Comparison of ENCODE assay signal across 1 cellular context in the genomic region with DNA sequence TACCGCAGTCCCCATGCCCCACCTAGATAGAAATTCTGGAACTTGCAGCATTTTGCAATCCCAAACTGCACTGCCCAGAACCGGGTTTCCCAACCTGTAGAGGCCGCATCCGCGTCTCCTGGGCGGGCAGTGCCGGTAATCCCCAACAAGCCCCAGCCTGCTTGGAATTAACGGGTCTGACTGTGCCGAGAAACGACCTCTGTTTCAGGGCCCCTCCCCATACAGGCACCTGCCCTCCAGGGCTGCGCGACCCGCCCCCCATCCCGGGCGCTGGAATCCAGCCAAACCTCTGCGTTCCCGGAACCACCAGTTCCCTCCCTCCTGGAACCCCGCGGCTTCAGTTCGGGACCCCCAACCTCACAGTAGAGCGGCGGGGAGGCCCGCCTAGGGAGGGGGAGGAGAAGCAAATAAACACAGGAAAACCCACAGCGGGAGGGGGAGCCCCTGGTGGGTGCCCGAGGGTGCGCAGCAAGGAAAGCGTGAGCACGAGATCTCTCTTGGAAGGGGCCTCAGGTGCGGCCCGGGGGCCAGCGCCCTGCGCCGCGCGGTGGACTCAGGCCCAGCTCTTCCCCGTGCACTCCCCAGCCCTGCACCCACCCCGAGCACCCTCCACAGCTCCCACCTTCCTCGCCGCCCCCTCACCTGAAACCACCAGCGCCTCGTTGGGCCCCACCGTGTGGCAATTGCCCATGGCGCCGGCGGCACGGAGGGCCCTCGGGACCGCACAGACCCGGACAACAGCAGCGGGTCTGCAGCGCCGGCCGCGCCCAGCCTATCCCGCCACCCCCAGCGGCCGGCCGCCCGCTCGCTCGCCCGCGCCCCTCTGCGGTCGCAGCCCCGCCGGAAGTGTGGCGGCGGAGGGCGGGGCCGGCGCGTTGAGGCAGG.
A peak's percentile ranks its signal among the peaks of the same experiment; 100 is the strongest.
TF ChIP-seq lines count a peak whose summit lies in the region.

TSS of gene FLOT2 (minus strand) at position 850 of the 885 bp plus-strand sequence. CDS start at position 691, 159 bp downstream.

TF ChIP-seq in K562, 482 proteins besides CTCF, POLR2A, EP300 and RAD21 (continued from another document and continues in another):
- TF ChIP-seq HCFC1 (IDR thresholded peaks at IDR 0.05; ENCODE audit: low read depth, low read length) (peak; percentile 16; the same call in 1 of the 2 replicates), L3MBTL2 (IDR thresholded peaks at IDR 0.05) (peak; percentile 73), ZNF77 (CRISPR knock-in tag; IDR thresholded peaks at IDR 0.05) (no peak; the same call in 1 of the 2 replicates), MECOM (CRISPR knock-in tag; IDR thresholded peaks at IDR 0.05) (no peak), CXXC5 (CRISPR knock-in tag; IDR thresholded peaks at IDR 0.05) (peak; percentile 89), MLLT1 (IDR thresholded peaks at IDR 0.05) (peak; percentile 44 to 65; a peak in 1 of 4 replicates), CC2D1A (IDR thresholded peaks at IDR 0.05) (0 out of 2 replicates have a peak, but pooled peaks have one; percentile 14), SIN3A (IDR thresholded peaks at IDR 0.05; ENCODE audit: borderline replicate concordance in 2 of 2, control insufficient read depth in 1 of 2, low read depth in 2 of 2, low read length in 2 of 2) (peak; percentile 50 to 52; a peak in 2 of 4 replicates), ZNF165 (CRISPR knock-in tag; IDR thresholded peaks at IDR 0.05; ENCODE audit: borderline replicate concordance) (0 out of 2 replicates have a peak, but pooled peaks have one; percentile 24), YBX1 (IDR thresholded peaks at IDR 0.05) (no peak), SMAD1 (IDR thresholded peaks at IDR 0.05; ENCODE audit: low read depth, low read length, partially characterized antibody) (peak; percentile 76), U2AF1 (optimal IDR thresholded peaks at IDR 0.05; ENCODE audit: low read depth, low read length) (no peak), BHLHE40 (IDR thresholded peaks at IDR 0.05; ENCODE audit: low read length) (peak; percentile 66), TOE1 (IDR thresholded peaks at IDR 0.05; ENCODE audit: borderline replicate concordance) (peak; percentile 52), TOE1 (CRISPR knock-in tag; IDR thresholded peaks at IDR 0.05; ENCODE audit: borderline replicate concordance, low read depth) (0 out of 2 replicates have a peak, but pooled peaks have one; percentile 45), CBX3 (IDR thresholded peaks at IDR 0.05; ENCODE audit: borderline replicate concordance in 1 of 2, low read length in 2 of 2) (no peak), PML (IDR thresholded peaks at IDR 0.05; ENCODE audit: low read length) (no peak; the same call in 1 of the 2 replicates), RBM15 (IDR thresholded peaks at IDR 0.05; ENCODE audit: insufficient read depth, low read length) (no peak), GABPA (tag; conservative IDR thresholded peaks at IDR 0.05; ENCODE audit: low read depth) (peak; percentile 90), SMAD4 (CRISPR knock-in tag; conservative IDR thresholded peaks at IDR 0.05) (peak; percentile 92), GATA2 (CRISPR knock-in tag; IDR thresholded peaks at IDR 0.05) (no peak), ZBTB8A (IDR thresholded peaks at IDR 0.05; ENCODE audit: partially characterized antibody) (no peak), FOXA1 (IDR thresholded peaks at IDR 0.05; ENCODE audit: borderline replicate concordance) (no peak), FOXK2 (conservative IDR thresholded peaks at IDR 0.05 in 1 of 2, IDR thresholded peaks at IDR 0.05 in 1 of 2; ENCODE audit: low read depth in 2 of 2) (peak in 1 of 2 experiments; percentile 51; a peak in 1 of 4 replicates), ZNF57 (CRISPR knock-in tag; IDR thresholded peaks at IDR 0.05) (no peak), ZNF584 (CRISPR knock-in tag; IDR thresholded peaks at IDR 0.05; ENCODE audit: low read depth) (no peak), TARDBP (IDR thresholded peaks at IDR 0.05) (peak; percentile 83; the same call in 1 of the 2 replicates), NFIC (IDR thresholded peaks at IDR 0.05) (peak; percentile 96), RREB1 (CRISPR knock-in tag; IDR thresholded peaks at IDR 0.05) (peak; percentile 9; the same call in 1 of the 2 replicates), WHSC1 (IDR thresholded peaks at IDR 0.05; ENCODE audit: low read length) (no peak), PRPF4 (IDR thresholded peaks at IDR 0.05; ENCODE audit: insufficient read depth, low read depth, low read length, poor library complexity, severe bottlenecking) (no peak), ZNF780A (CRISPR knock-in tag; IDR thresholded peaks at IDR 0.05) (peak; percentile 56; the same call in 1 of the 2 replicates), E2F6 (IDR thresholded peaks at IDR 0.05; ENCODE audit: borderline replicate concordance in 1 of 2, extremely low read depth in 1 of 2, insufficient read depth in 1 of 2, insufficient read length in 1 of 2, low read depth in 1 of 2, low read length in 1 of 2, poor library complexity in 1 of 2, severe bottlenecking in 1 of 2) (peak; percentile 54 to 86), RHOXF2B (CRISPR knock-in tag; conservative IDR thresholded peaks at IDR 0.05) (peak; percentile 4; the same call in 1 of the 2 replicates), CAMTA2 (CRISPR knock-in tag; conservative IDR thresholded peaks at IDR 0.05) (peak; percentile 91; the same call in 1 of the 2 replicates), SMARCE1 (IDR thresholded peaks at IDR 0.05) (peak; percentile 62; the same call in 1 of the 2 replicates), SETDB1 (IDR thresholded peaks at IDR 0.05; ENCODE audit: low read length) (no peak), FOXJ2 (tag; IDR thresholded peaks at IDR 0.05) (no peak)
- TF ChIP-seq, protein P1, sequence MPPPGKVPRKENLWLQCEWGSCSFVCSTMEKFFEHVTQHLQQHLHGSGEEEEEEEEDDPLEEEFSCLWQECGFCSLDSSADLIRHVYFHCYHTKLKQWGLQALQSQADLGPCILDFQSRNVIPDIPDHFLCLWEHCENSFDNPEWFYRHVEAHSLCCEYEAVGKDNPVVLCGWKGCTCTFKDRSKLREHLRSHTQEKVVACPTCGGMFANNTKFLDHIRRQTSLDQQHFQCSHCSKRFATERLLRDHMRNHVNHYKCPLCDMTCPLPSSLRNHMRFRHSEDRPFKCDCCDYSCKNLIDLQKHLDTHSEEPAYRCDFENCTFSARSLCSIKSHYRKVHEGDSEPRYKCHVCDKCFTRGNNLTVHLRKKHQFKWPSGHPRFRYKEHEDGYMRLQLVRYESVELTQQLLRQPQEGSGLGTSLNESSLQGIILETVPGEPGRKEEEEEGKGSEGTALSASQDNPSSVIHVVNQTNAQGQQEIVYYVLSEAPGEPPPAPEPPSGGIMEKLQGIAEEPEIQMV (tag; conservative IDR thresholded peaks at IDR 0.05; ENCODE audit: low read depth), result no peak
- TF ChIP-seq, protein P2, sequence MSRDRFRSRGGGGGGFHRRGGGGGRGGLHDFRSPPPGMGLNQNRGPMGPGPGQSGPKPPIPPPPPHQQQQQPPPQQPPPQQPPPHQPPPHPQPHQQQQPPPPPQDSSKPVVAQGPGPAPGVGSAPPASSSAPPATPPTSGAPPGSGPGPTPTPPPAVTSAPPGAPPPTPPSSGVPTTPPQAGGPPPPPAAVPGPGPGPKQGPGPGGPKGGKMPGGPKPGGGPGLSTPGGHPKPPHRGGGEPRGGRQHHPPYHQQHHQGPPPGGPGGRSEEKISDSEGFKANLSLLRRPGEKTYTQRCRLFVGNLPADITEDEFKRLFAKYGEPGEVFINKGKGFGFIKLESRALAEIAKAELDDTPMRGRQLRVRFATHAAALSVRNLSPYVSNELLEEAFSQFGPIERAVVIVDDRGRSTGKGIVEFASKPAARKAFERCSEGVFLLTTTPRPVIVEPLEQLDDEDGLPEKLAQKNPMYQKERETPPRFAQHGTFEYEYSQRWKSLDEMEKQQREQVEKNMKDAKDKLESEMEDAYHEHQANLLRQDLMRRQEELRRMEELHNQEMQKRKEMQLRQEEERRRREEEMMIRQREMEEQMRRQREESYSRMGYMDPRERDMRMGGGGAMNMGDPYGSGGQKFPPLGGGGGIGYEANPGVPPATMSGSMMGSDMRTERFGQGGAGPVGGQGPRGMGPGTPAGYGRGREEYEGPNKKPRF (IDR thresholded peaks at IDR 0.05; ENCODE audit: low read depth, low read length), result no peak
- TF ChIP-seq, protein P3, sequence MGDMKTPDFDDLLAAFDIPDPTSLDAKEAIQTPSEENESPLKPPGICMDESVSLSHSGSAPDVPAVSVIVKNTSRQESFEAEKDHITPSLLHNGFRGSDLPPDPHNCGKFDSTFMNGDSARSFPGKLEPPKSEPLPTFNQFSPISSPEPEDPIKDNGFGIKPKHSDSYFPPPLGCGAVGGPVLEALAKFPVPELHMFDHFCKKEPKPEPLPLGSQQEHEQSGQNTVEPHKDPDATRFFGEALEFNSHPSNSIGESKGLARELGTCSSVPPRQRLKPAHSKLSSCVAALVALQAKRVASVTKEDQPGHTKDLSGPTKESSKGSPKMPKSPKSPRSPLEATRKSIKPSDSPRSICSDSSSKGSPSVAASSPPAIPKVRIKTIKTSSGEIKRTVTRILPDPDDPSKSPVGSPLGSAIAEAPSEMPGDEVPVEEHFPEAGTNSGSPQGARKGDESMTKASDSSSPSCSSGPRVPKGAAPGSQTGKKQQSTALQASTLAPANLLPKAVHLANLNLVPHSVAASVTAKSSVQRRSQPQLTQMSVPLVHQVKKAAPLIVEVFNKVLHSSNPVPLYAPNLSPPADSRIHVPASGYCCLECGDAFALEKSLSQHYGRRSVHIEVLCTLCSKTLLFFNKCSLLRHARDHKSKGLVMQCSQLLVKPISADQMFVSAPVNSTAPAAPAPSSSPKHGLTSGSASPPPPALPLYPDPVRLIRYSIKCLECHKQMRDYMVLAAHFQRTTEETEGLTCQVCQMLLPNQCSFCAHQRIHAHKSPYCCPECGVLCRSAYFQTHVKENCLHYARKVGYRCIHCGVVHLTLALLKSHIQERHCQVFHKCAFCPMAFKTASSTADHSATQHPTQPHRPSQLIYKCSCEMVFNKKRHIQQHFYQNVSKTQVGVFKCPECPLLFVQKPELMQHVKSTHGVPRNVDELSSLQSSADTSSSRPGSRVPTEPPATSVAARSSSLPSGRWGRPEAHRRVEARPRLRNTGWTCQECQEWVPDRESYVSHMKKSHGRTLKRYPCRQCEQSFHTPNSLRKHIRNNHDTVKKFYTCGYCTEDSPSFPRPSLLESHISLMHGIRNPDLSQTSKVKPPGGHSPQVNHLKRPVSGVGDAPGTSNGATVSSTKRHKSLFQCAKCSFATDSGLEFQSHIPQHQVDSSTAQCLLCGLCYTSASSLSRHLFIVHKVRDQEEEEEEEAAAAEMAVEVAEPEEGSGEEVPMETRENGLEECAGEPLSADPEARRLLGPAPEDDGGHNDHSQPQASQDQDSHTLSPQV (IDR thresholded peaks at IDR 0.05), result peak; percentile 75
- TF ChIP-seq, protein P4, sequence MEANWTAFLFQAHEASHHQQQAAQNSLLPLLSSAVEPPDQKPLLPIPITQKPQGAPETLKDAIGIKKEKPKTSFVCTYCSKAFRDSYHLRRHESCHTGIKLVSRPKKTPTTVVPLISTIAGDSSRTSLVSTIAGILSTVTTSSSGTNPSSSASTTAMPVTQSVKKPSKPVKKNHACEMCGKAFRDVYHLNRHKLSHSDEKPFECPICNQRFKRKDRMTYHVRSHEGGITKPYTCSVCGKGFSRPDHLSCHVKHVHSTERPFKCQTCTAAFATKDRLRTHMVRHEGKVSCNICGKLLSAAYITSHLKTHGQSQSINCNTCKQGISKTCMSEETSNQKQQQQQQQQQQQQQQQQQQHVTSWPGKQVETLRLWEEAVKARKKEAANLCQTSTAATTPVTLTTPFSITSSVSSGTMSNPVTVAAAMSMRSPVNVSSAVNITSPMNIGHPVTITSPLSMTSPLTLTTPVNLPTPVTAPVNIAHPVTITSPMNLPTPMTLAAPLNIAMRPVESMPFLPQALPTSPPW (CRISPR knock-in tag; IDR thresholded peaks at IDR 0.05), result peak; percentile 87
